Comparison of ENCODE assay signal across 27 cellular contexts in genomic region chr11:69512136-69512535, GRCh38. TPM values are rescaled to one million over a fixed set of nuclear protein-coding genes. Genes with fewer than 3 reads are reported as not detected.
"Had no signal": no experiment of that assay in that cellular context is flagged by ENCODE, and none has a peak within 500 bp of the region (broad histone marks: within the 10 kb centered on the region; RNA-seq: fewer than 3 reads in every experiment).

No MANE protein-coding gene starts in this region.

- H3K4me1 ChIP-seq: gastrocnemius medialis, parathyroid adenoma, prostate gland, right atrium auricular region, testis, tibial artery had no signal

- ATAC-seq: esophagus mucosa; gastrocnemius medialis; heart left ventricle; naive thymus-derived CD4-positive, alpha-beta T cell; sciatic nerve; stimulated activated memory B cell treated with anti-CD40 and anti-IgM and Interleukin-4, amounts not matched to agents 10 μg/mL and 1 μg/mL and 100 μg/mL, for 72 hours; stimulated activated naive CD8-positive, alpha-beta T cell treated with anti-CD3 and anti-CD28 coated beads, Interleukin-15, Interleukin-2, amounts not matched to agents 100 U/mL and 50 U/mL, for 24 hours had no signal

- H3K36me3 ChIP-seq: gastrocnemius medialis, heart left ventricle, prostate gland, right atrium auricular region, tibial artery had no signal

- H3K4me3 ChIP-seq: gastrocnemius medialis, heart left ventricle, hepatocyte, prostate gland, right atrium auricular region, smooth muscle cell, testis, tibial artery had no signal

- H3K4me2 ChIP-seq: hepatocyte, smooth muscle cell had no signal

- H3K9me3 ChIP-seq: gastrocnemius medialis, prostate gland, right atrium auricular region, testis, tibial artery had no signal

- H2AFZ ChIP-seq: hepatocyte, parathyroid adenoma had no signal

- H3K79me2 ChIP-seq: hepatocyte, parathyroid adenoma had no signal

- H3K27me3 ChIP-seq: gastrocnemius medialis, heart left ventricle, hepatocyte, right atrium auricular region, testis, tibial artery had no signal

- H3K27ac ChIP-seq: epithelial cell of prostate, gastrocnemius medialis, heart left ventricle, hepatocyte, parathyroid adenoma, prostate gland, right atrium auricular region, testis, tibial artery had no signal

- DNase-seq: effector CD8-positive, alpha-beta T cell; gastrocnemius medialis; heart left ventricle; mammary epithelial cell; mesendoderm; midbrain; naive thymus-derived CD4-positive, alpha-beta T cell; occipital lobe; stimulated activated CD4-positive, alpha-beta T cell treated with anti-CD3 and anti-CD28 coated beads, Interleukin-2, amount 100 ng/mL, for 24 hours; stimulated activated CD4-positive, alpha-beta T cell treated with anti-CD3 and anti-CD28 coated beads, Interleukin-4, amount 100 ng/mL, for 4 hours; stimulated activated naive CD8-positive, alpha-beta T cell treated with anti-CD3 and anti-CD28 coated beads, Interleukin-15, Interleukin-2, amounts not matched to agents 100 U/mL and 50 U/mL, for 24 hours; substantia nigra; testis; tibial artery had no signal

- H3K9ac ChIP-seq: parathyroid adenoma had no signal

RNA-seq across cellular contexts. Expression of gene LINC01488, which starts 30.7 kb away (rescaled TPM):
- total RNA-seq: endodermal cell; esophagus mucosa; gastrocnemius medialis; glomerular endothelial cell; kidney; mammary epithelial cell; mucosa of gallbladder; naive thymus-derived CD4-positive, alpha-beta T cell; occipital lobe; prostate gland; right atrium auricular region; sciatic nerve; smooth muscle cell; testis had no signal
